In genomic region chr1:243255791-243256512, GRCh38 we compare ENCODE assay signal across 8 cellular contexts. TPM values are rescaled to one million over a fixed set of nuclear protein-coding genes. Genes with fewer than 3 reads are reported as not detected.
DNase-seq lines count a peak whose midpoint lies in the region; ATAC-seq, FAIRE-seq and TF ChIP-seq lines count a peak whose summit lies in the region.

Gene SDCCAG8 (plus strand): TSS chr1:243256041. CDS start chr1:243256174, 133 bp downstream.

- no peaks in the 10 kb centered on the region for H3K9me3 ChIP-seq in small intestine (ENCODE audit: control insufficient read depth, low read depth)

- 0 to 1% (median 0%) methylated on average over 31 to 32 of the region's 32 CpGs for WGBS in small intestine, 3 donors

- H3K36me3 ChIP-seq in bronchial epithelial cell (ENCODE audit: control insufficient read depth, insufficient read depth, low read length) (no peaks in the 10 kb centered on the region), small intestine (ENCODE audit: control insufficient read depth in 2 of 2, insufficient read depth in 2 of 2, low read length in 2 of 2) (no peaks in the 10 kb centered on the region)

- no peaks in the 10 kb centered on the region for H3K27me3 ChIP-seq in bronchial epithelial cell (ENCODE audit: control insufficient read depth, insufficient read depth, low read length)
- H3K27me3 ChIP-seq in small intestine (ENCODE audit: control insufficient read depth in 2 of 2, insufficient read depth in 2 of 2, low read length in 2 of 2) = no peaks in the 10 kb centered on the region

- H3K4me3 ChIP-seq in AG04449 (ENCODE audit: low read depth, low read length) = peak within 1 kb of the TSS; percentile 88
- H3K4me3 ChIP-seq in WI38 (ENCODE audit: low read depth, low read length) = peak within 1 kb of the TSS; percentile 81
- H3K4me3 ChIP-seq in bronchial epithelial cell (ENCODE audit: low read depth, low read length) = peak within 1 kb of the TSS; percentile 60
- H3K4me3 ChIP-seq in small intestine (ENCODE audit: low read depth in 1 of 2, low read length in 2 of 2) = peak within 1 kb of the TSS; percentile 56 to 81

- peaks cover 2 to 6% of the 10 kb centered on the region in 2 donors for H3K4me1 ChIP-seq in small intestine (ENCODE audit: control insufficient read depth in 2 of 2, insufficient read depth in 1 of 2, low read depth in 1 of 2, low read length in 1 of 2)

- peak; percentile 99 for DNase-seq in AG04449 (ENCODE audit: low read depth, low spot score)
- DNase-seq in NCI-H2227 treated with DMSO at 0.1 percent for 48 hours (lab: John Stamatoyannopoulos, UW) = peak; percentile 98
- DNase-seq in bronchial epithelial cell (ENCODE audit: low read depth) = peak; percentile 99
- peak; percentile 87 for DNase-seq in iPS-NIHi11 (ENCODE audit: low spot score)
- peak; percentile 99 for DNase-seq in small intestine

- no peak for TF ChIP-seq CTCF in AG04449 (IDR thresholded peaks at IDR 0.05; ENCODE audit: insufficient read depth, low read length, missing control alignments)
- TF ChIP-seq CTCF in WI38 (IDR thresholded peaks at IDR 0.05; ENCODE audit: low read depth, low read length) = no peak
- no peak for TF ChIP-seq CTCF in bronchial epithelial cell (IDR thresholded peaks at IDR 0.05; ENCODE audit: insufficient read depth, low read length, severe bottlenecking)

- FAIRE-seq in bronchial epithelial cell (lab: Jason Lieb, UNC) (peak; percentile 36), small intestine (lab: Jason Lieb, UNC) (no peak)

- H3K27ac ChIP-seq in small intestine (ENCODE audit: low read depth in 1 of 2, low read length in 1 of 2) = peak within 1 kb of the TSS; percentile 63 to 100

- ATAC-seq in GM18907 (IDR thresholded peaks at IDR 0.05; ENCODE audit: unreplicated experiment) (peak; percentile 78), HG03159 (IDR thresholded peaks at IDR 0.05; ENCODE audit: unreplicated experiment) (peak; percentile 72)

- POLR2A ChIA-PET in AG04449 (lab: Yijun Ruan, JAX) = interaction anchor here (0.6 to 2.9 kb wide), 7 partner anchors 9 to 1395 kb away, joined by 3 to 12 read pairs (median 4); no protein-coding TSS in a partner anchor

- CTCF ChIA-PET in AG04449 (lab: Yijun Ruan, JAX) = interaction anchor here (0.8 to 2.4 kb wide), 6 partner anchors 9 to 30 kb away, joined by 3 to 11 read pairs (median 4); no protein-coding TSS in a partner anchor

RNA-seq across cellular contexts. Expression of gene SDCCAG8, which starts in this region (rescaled TPM):
- total RNA-seq in bronchial epithelial cell = 32.4 and 42.6 TPM in 2 replicates
- 10 to 100 TPM; 19.2 to 26.5 (median 20.8) TPM for polyA plus RNA-seq in small intestine

Comparison
In these comparisons a context has a peak if more than half of its experiments do, and no peak if none do; other contexts are left out.
1. Peak in every context shown above with its lines: DNase-seq, ATAC-seq, H3K4me3 ChIP-seq and H3K27ac ChIP-seq.